ENCODE assay signal across 8 cellular contexts in the genomic region with DNA sequence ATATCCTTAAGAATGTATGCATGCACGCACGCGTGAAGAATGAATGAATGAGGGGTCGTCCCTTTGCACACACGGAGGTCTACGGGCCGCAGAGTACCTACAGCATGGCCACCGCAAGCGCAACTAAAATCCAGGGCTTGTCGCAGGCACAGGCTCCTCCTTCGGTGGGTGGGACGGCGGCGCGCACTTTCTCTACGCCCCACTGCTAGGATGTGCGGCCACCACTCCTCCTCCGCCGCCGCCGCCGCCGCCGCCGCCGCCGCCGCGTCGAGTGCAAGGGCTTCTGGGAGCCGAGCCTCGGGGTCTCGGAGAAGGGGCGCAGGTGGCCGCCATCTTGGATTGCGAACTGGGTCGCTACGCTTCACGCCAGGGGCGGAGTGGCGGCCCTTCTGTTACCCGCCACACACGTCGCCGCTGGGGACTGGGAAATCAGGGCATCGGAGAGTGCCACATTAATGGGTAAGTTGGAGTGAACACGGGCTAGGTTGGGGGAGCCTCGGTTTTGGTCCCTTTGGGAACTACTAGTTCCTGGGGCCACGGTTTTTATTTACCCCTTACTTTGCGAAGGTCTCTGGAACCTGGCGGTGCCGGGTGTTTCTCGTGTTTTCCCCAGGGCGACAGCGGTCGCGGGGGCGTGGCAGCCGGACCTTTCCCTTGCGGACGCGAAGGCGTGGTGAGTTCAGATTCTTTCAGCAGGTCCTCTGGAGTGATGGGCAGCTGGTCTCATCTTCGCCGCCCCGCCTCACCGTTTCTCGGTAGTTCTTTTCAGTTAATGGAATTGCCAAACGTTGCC. TPM values are rescaled to one million over a fixed set of nuclear protein-coding genes. Genes with fewer than 3 reads are reported as not detected.
A peak's percentile ranks its signal among the peaks of the same experiment; 100 is the strongest.
DNase-seq lines count a peak whose midpoint lies in the region; ATAC-seq, FAIRE-seq and TF ChIP-seq lines count a peak whose summit lies in the region.

KPNA5 (plus strand) TSS at position 332 of the 793 bp plus-strand sequence; CDS start at position 456, 124 bp downstream.

- H3K4me1 ChIP-seq in kidney (ENCODE audit: control insufficient read depth in 1 of 2, insufficient read depth in 1 of 2, low read depth in 1 of 2, low read length in 2 of 2), result peaks cover 0 to 2% of the 10 kb centered on the region in 2 donors

- ATAC-seq in GM19035 (IDR thresholded peaks at IDR 0.05; ENCODE audit: unreplicated experiment) (peak; percentile 94), HG03342 (IDR thresholded peaks at IDR 0.05; ENCODE audit: unreplicated experiment) (peak; percentile 92)

- no peak for TF ChIP-seq CTCF in AG10803 (conservative IDR thresholded peaks at IDR 0.05; ENCODE audit: low read length)
- TF ChIP-seq CTCF in kidney (IDR thresholded peaks at IDR 0.05; ENCODE audit: borderline replicate concordance, extremely low read depth, insufficient read depth), result peak; percentile 7

- FAIRE-seq in kidney (lab: Jason Lieb, UNC), result no peak

- peak within 1 kb of the TSS; percentile 74 to 85 for H3K27ac ChIP-seq in kidney (ENCODE audit: low read depth in 2 of 2, low read length in 2 of 2)

- no peaks in the 10 kb centered on the region for H3K9me3 ChIP-seq in kidney (ENCODE audit: control insufficient read depth in 1 of 2, low read length in 2 of 2)

- DNase-seq in AG10803 (ENCODE audit: low read depth), result peak; percentile 87
- DNase-seq in NCI-H345 treated with DMSO at 0.1 percent for 48 hours (lab: John Stamatoyannopoulos, UW; ENCODE audit: unreplicated experiment), result peak; percentile 88
- peak; percentile 77 for DNase-seq in activated CD4-positive, CD25-positive, alpha-beta regulatory T cell treated with anti-CD3 and anti-CD28 coated beads, Interleukin-2, amount 50 U/mL, for 16 hours (ENCODE audit: low read depth, low spot score)
- peak; percentile 95 for DNase-seq in cerebellar cortex (ENCODE audit: low spot score)
- peak; percentile 96 for DNase-seq in kidney
- DNase-seq in stimulated activated CD4-positive, alpha-beta T cell treated with anti-CD3 and anti-CD28 coated beads, Interleukin-15, amount 100 ng/mL, for 1 hour (ENCODE audit: low read depth in 1 of 2, low spot score in 1 of 2), result peak; percentile 76 to 86

- H3K4me3 ChIP-seq in AG10803 (ENCODE audit: low read length) (peak within 1 kb of the TSS; percentile 90), kidney (ENCODE audit: low read length in 2 of 2) (peak within 1 kb of the TSS; percentile 75 to 78)

- peak within 1 kb of the TSS; percentile 1 to 70 for H3K9ac ChIP-seq in kidney (ENCODE audit: low read length in 2 of 2)

- H3K36me3 ChIP-seq in kidney (ENCODE audit: control insufficient read depth in 1 of 2, insufficient read depth in 2 of 2, low read length in 2 of 2), result no peaks in the 10 kb centered on the region

- intact Hi-C loops in kidney (cut with DNase I), result no loop called here

RNA-seq across cellular contexts. Expression of gene KPNA5, which starts in this region (rescaled TPM):
- 18.2 TPM for total RNA-seq in kidney
- 2.5 TPM for polyA plus RNA-seq in kidney (ENCODE audit: insufficient read depth, low read depth, low replicate concordance)

Comparison
In these comparisons a context has a peak if more than half of its experiments do, and no peak if none do; other contexts are left out.
1. Peak in every context shown above with its lines: DNase-seq, ATAC-seq, H3K4me3 ChIP-seq and H3K27ac ChIP-seq.